9 cellular contexts compared by ENCODE assay signal in genomic region chr4:187380181-187380581, GRCh38.
DNase-seq lines count a peak whose midpoint lies in the region; TF ChIP-seq lines count a peak whose summit lies in the region.
"Had no signal": no experiment of that assay in that cellular context is flagged by ENCODE, and none has a peak within 500 bp of the region (broad histone marks: within the 10 kb centered on the region; RNA-seq: fewer than 3 reads in every experiment).

No MANE protein-coding gene starts in this region.

- no peak overlapping the region for H3K18ac ChIP-seq in trophoblast cell (ENCODE audit: low read length)

- H3K4me3 ChIP-seq in H7 (ENCODE audit: insufficient read depth, low read depth, low read length) (no peak overlapping the region), OCI-LY1 (ENCODE audit: low read depth, low read length, poor library complexity, severe bottlenecking) (no peak overlapping the region), epithelial cell of esophagus (ENCODE audit: low read length) (no peak overlapping the region), trophoblast cell (ENCODE audit: low read depth, low read length) (no peak overlapping the region)

- H3K9me3 ChIP-seq in OCI-LY1 (ENCODE audit: low read length) = no peaks in the 10 kb centered on the region
- no peaks in the 10 kb centered on the region for H3K9me3 ChIP-seq in trophoblast cell (ENCODE audit: insufficient read depth, low read depth, low read length)

- H2AFZ ChIP-seq in OCI-LY1 (ENCODE audit: low read length) (no peak overlapping the region), trophoblast cell (ENCODE audit: insufficient read depth, low read length, poor library complexity) (no peak overlapping the region)

- H3K79me2 ChIP-seq in OCI-LY1 (ENCODE audit: insufficient read depth, low read length) (no peaks in the 10 kb centered on the region), trophoblast cell (ENCODE audit: control insufficient read depth, insufficient read depth, low read length, poor library complexity) (no peaks in the 10 kb centered on the region)

- H4K20me1 ChIP-seq in OCI-LY1 (ENCODE audit: insufficient read depth, low read length) = no peaks in the 10 kb centered on the region

- no peak overlapping the region for H2BK5ac ChIP-seq in trophoblast cell (ENCODE audit: low read depth, low read length, poor library complexity)

- no peaks in the 10 kb centered on the region for H3K9me2 ChIP-seq in OCI-LY1 (ENCODE audit: low read depth, low read length)

- TF ChIP-seq CTCF in OCI-LY1 (IDR thresholded peaks at IDR 0.05; ENCODE audit: low read length) (peak; percentile 65), epithelial cell of esophagus (IDR thresholded peaks at IDR 0.05; ENCODE audit: insufficient read depth, low read depth, low read length, missing control alignments) (peak; percentile 46)

- H3K4me1 ChIP-seq in OCI-LY1 (ENCODE audit: insufficient read depth, low read length, severe bottlenecking) = peaks cover 8% of the 10 kb centered on the region
- peaks cover 0 to 4% of the 10 kb centered on the region in 2 experiments for H3K4me1 ChIP-seq in trophoblast cell (ENCODE audit: control insufficient read depth in 1 of 2, insufficient read depth in 2 of 2, low read length in 2 of 2)

- H3K27me3 ChIP-seq in H7 (ENCODE audit: control insufficient read depth, insufficient read depth, low read length) (no peaks in the 10 kb centered on the region), OCI-LY1 (ENCODE audit: insufficient read depth, low read length) (no peaks in the 10 kb centered on the region), trophoblast cell (ENCODE audit: insufficient read depth, low read length) (no peaks in the 10 kb centered on the region)

- no peak overlapping the region for H4K91ac ChIP-seq in trophoblast cell (ENCODE audit: low read depth, low read length)

- no peak overlapping the region for H2BK120ac ChIP-seq in trophoblast cell (ENCODE audit: insufficient read depth, low read length, poor library complexity)

- H3K4ac ChIP-seq in trophoblast cell (ENCODE audit: low read depth, low read length) = no peak overlapping the region

- DNase-seq in H7 (peak; percentile 29), epithelial cell of esophagus (ENCODE audit: low read depth) (peak; percentile 61), trophoblast cell (peak; percentile 72 to 79), NCI-H2227 treated with DMSO at 0.1 percent for 48 hours (lab: John Stamatoyannopoulos, UW) (no peak), COLO829 (ENCODE audit: low spot score) (no peak), CD1c-positive myeloid dendritic cell (ENCODE audit: extremely low spot score) (no peak)
- DNase-seq: activated CD4-positive, alpha-beta T cell treated with anti-CD3 and anti-CD28 coated beads, Interleukin-2, amount 50 U/mL, for 4 hours; head of caudate nucleus had no signal

- H3K9ac ChIP-seq in OCI-LY1 (ENCODE audit: low read length) = no peak overlapping the region
- peak overlapping the region; percentile 45 for H3K9ac ChIP-seq in trophoblast cell (ENCODE audit: low read length)

- no peak overlapping the region for H4K12ac ChIP-seq in trophoblast cell (ENCODE audit: low read depth, low read length)

- no peak overlapping the region for H3K23ac ChIP-seq in trophoblast cell (ENCODE audit: low read length)

- no peaks in the 10 kb centered on the region for H3F3A ChIP-seq in OCI-LY1 (ENCODE audit: insufficient read depth, low read length)

- no peak overlapping the region for H2BK12ac ChIP-seq in trophoblast cell (ENCODE audit: low read length)

- no peak overlapping the region for H3K4me2 ChIP-seq in OCI-LY1 (ENCODE audit: low read length)
- H3K4me2 ChIP-seq in trophoblast cell (ENCODE audit: low read length) = no peak overlapping the region

- H4K8ac ChIP-seq in trophoblast cell (ENCODE audit: low read depth, low read length) = no peak overlapping the region

- no peak overlapping the region for H2AK5ac ChIP-seq in trophoblast cell (ENCODE audit: low read length)

- H3K14ac ChIP-seq in trophoblast cell (ENCODE audit: low read length) = no peak overlapping the region

- H3K27ac ChIP-seq in OCI-LY1 (ENCODE audit: low read depth, low read length, poor library complexity, severe bottlenecking) = no peak overlapping the region
- H3K27ac ChIP-seq in trophoblast cell (ENCODE audit: low read depth, low read length) = peak overlapping the region; percentile 33

- H3K36me3 ChIP-seq in H7 (replicated peaks; ENCODE audit: control insufficient read depth, insufficient read depth, low read length) = no peaks in the 10 kb centered on the region
- no peaks in the 10 kb centered on the region for H3K36me3 ChIP-seq in OCI-LY1 (ENCODE audit: insufficient read depth, low read length)
- no peaks in the 10 kb centered on the region for H3K36me3 ChIP-seq in trophoblast cell (ENCODE audit: control insufficient read depth in 1 of 2, insufficient read depth in 2 of 2, low read length in 2 of 2)

- no peaks in the 10 kb centered on the region for H3K79me1 ChIP-seq in trophoblast cell (ENCODE audit: low read length)

- no CpG with 5 or more reads among the region's 4 CpGs for WGBS in trophoblast cell (ENCODE audit: extremely low coverage, insufficient coverage, insufficient read length)

Comparison
In these comparisons a context has a peak if more than half of its experiments do, and no peak if none do; other contexts are left out.
1. DNase-seq: peak in H7 (single experiment), epithelial cell of esophagus (single experiment) and trophoblast cell (2 of 2); none in NCI-H2227 treated with DMSO at 0.1 percent for 48 hours (single experiment), COLO829 (single experiment) and CD1c-positive myeloid dendritic cell (single experiment).